Comparison of ENCODE assay signal across 2 cellular contexts in the genomic region with DNA sequence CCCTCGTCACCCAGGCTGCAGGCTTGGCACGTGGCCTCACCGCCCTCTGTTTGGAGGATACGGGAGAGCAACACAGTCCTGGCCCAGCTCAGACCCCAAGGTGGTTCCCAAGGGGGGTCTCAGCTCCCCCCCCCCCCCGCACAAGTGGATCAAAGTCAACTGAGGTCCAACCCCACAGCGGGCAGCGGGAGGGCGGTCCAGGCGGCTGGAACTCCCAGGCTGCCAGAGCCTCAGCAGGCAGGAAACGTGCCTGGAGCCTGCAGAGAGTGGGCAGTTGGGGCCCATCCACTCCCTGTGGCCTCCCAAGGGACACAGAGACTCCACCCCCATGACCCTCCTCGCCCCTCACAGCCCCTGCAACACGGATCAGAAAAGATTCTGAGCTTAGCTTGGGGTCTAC.
TF ChIP-seq lines count a peak whose summit lies in the region.

No MANE protein-coding gene starts in this region.

TF ChIP-seq in H1, 55 proteins besides CTCF, POLR2A, EP300 and RAD21:
- TF ChIP-seq, protein P1, sequence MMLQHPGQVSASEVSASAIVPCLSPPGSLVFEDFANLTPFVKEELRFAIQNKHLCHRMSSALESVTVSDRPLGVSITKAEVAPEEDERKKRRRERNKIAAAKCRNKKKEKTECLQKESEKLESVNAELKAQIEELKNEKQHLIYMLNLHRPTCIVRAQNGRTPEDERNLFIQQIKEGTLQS (IDR thresholded peaks at IDR 0.05; ENCODE audit: insufficient read depth, low read depth, low read length), result no peak
- no peak for TF ChIP-seq SUZ12 (IDR thresholded peaks at IDR 0.05; ENCODE audit: low read length)
- no peak for TF ChIP-seq CTBP2 (IDR thresholded peaks at IDR 0.05; ENCODE audit: borderline replicate concordance, insufficient read depth, insufficient read length, low read length)
- TF ChIP-seq BACH1 (IDR thresholded peaks at IDR 0.05; ENCODE audit: low read length), result no peak
- TF ChIP-seq BRCA1 (IDR thresholded peaks at IDR 0.05; ENCODE audit: low read depth, low read length), result no peak

TF ChIP-seq in HEK293T, 16 proteins besides CTCF, POLR2A, EP300 and RAD21:
- TF ChIP-seq NFRKB (IDR thresholded peaks at IDR 0.05), result no peak
- TF ChIP-seq FOXM1 (IDR thresholded peaks at IDR 0.05; ENCODE audit: borderline replicate concordance), result no peak
- TF ChIP-seq SP1 (IDR thresholded peaks at IDR 0.05), result no peak
- TF ChIP-seq LEF1 (IDR thresholded peaks at IDR 0.05; ENCODE audit: borderline replicate concordance), result no peak
- no peak for TF ChIP-seq ARNT (IDR thresholded peaks at IDR 0.05)
- no peak for TF ChIP-seq ZNF384 (IDR thresholded peaks at IDR 0.05)
- TF ChIP-seq FOXA1 (IDR thresholded peaks at IDR 0.05), result no peak
- no peak for TF ChIP-seq BHLHE40 (IDR thresholded peaks at IDR 0.05; ENCODE audit: borderline replicate concordance)
- TF ChIP-seq FOXK2 (IDR thresholded peaks at IDR 0.05), result no peak
- TF ChIP-seq TARDBP (IDR thresholded peaks at IDR 0.05), result no peak
- TF ChIP-seq ELF4 (IDR thresholded peaks at IDR 0.05), result no peak
- no peak for TF ChIP-seq L3MBTL2 (conservative IDR thresholded peaks at IDR 0.05)
- TF ChIP-seq CTBP1 (IDR thresholded peaks at IDR 0.05; ENCODE audit: borderline replicate concordance), result no peak
- TF ChIP-seq SUZ12 (IDR thresholded peaks at IDR 0.05), result no peak
